In the genomic region with DNA sequence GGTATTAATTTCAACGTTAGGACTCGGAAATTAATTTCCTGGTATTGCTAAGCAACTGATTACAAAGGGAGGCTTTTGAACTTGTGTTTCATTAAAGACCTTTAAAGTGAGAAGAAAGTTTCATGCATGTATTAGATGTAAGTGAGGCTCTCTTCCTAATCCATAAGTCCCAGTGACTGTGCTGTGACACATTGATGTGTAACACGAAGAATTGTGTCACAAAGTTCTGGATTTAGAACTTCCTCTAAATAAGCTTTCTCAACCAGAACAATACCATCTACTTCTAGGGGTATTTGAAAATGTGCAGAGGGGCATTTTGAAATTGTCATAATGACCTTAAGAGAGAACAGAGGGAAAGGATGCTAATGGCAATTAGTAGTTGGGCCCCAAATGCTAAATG, we compare ENCODE assay signal across 17 cellular contexts.
"Had no signal": no experiment of that assay in that cellular context is flagged by ENCODE, and none has a peak within 500 bp of the region (broad histone marks: within the 10 kb centered on the region; RNA-seq: fewer than 3 reads in every experiment).

No MANE protein-coding gene starts in this region.

- H3K4me3 ChIP-seq: esophagus muscularis mucosa, heart right ventricle, thyroid gland had no signal

- H3K27me3 ChIP-seq: esophagus muscularis mucosa, heart right ventricle, thyroid gland had no signal

- H3K4me3 Mint-ChIP-seq: activated naive CD8-positive, alpha-beta T cell; activated T-helper 1 cell treated with anti-CD3 and anti-CD28 coated beads, Interleukin-12 subunit alpha, Interleukin-12 subunit beta, Interleukin-2, Interleukin-4 antibody, amounts not matched to agents 30 ng/mL and 10 ng/mL and 1 ng/mL, durations not matched to agents 14 hours and 24 hours and 36 hours; memory B cell; neural crest cell had no signal

- H3K4me1 ChIP-seq: esophagus muscularis mucosa, heart right ventricle, thyroid gland had no signal

- H3K9me3 ChIP-seq: esophagus muscularis mucosa, heart right ventricle, thyroid gland had no signal

- FAIRE-seq: urothelium cell line had no signal

- H3K9me3 Mint-ChIP-seq: activated T-helper 1 cell treated with anti-CD3 and anti-CD28 coated beads, Interleukin-12 subunit alpha, Interleukin-12 subunit beta, Interleukin-2, Interleukin-4 antibody, amounts not matched to agents 30 ng/mL and 10 ng/mL and 1 ng/mL, durations not matched to agents 14 hours and 24 hours and 36 hours; memory B cell; neural crest cell had no signal

- H3K4me1 Mint-ChIP-seq: memory B cell, neural crest cell had no signal

- H3K27ac ChIP-seq: esophagus muscularis mucosa, heart right ventricle, thyroid gland, WERI-Rb-1 had no signal

- DNase-seq: activated CD4-positive, alpha-beta T cell treated with anti-CD3 and anti-CD28 coated beads for 1 hour; activated CD8-positive, alpha-beta memory T cell treated with anti-CD3 and anti-CD28 coated beads for 24 hours; activated CD8-positive, alpha-beta memory T cell treated with anti-CD3 and anti-CD28 coated beads, Interleukin-2, amount 50 U/mL, for 48 hours; activated gamma-delta T cell treated with Interleukin-2 at 50 U/mL for 16 hours; effector CD4-positive, alpha-beta T cell; heart right ventricle; left ventricle myocardium superior; retina; stimulated activated naive CD4-positive, alpha-beta T cell treated with Interleukin-2 at 50 U/mL for 16 hours; thyroid gland; WERI-Rb-1 had no signal

- H3K27ac Mint-ChIP-seq: activated naive CD8-positive, alpha-beta T cell; activated T-helper 1 cell treated with anti-CD3 and anti-CD28 coated beads, Interleukin-12 subunit alpha, Interleukin-12 subunit beta, Interleukin-2, Interleukin-4 antibody, amounts not matched to agents 30 ng/mL and 10 ng/mL and 1 ng/mL, durations not matched to agents 14 hours and 24 hours and 36 hours; memory B cell had no signal

- ATAC-seq: heart right ventricle, left ventricle myocardium superior had no signal

- H3K27me3 Mint-ChIP-seq: activated naive CD8-positive, alpha-beta T cell; memory B cell had no signal
